1 cellular context compared by ENCODE assay signal in genomic region chr10:78552261-78552811, GRCh38.
TF ChIP-seq lines count a peak whose summit lies in the region.

No MANE protein-coding gene starts in this region.

TF ChIP-seq in H1, 55 proteins besides CTCF, POLR2A, EP300 and RAD21 (continued from another document):
- TF ChIP-seq CHD7 (IDR thresholded peaks at IDR 0.05; ENCODE audit: insufficient replicate concordance, low read length) (no peak), RNF2 (IDR thresholded peaks at IDR 0.05; ENCODE audit: borderline replicate concordance, low read depth, low read length, missing control alignments, poor library complexity, severe bottlenecking) (no peak)
TF ChIP-seq in H1: peak in this region for 0.
